8 cellular contexts compared by ENCODE assay signal in the genomic region with DNA sequence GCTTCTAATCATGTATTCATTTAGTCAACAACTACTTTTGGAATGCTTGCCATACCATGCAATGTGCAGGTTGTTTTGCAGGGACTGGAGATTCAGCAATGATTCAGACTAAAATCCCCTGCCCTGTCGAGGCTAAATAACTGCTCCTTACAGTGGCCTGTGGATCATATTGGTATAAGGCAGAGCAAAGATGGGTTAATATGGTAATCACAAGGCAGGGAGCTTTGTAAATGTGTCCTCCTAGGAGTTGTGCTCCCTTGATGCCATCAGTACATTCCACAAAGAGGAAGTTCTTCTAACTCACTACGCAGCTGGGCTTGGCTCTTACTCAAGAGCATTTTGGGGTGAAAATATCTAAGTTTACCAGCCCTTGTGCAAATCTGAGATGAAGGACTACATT. TPM values are rescaled to one million over a fixed set of nuclear protein-coding genes. Genes with fewer than 3 reads are reported as not detected.
DNase-seq lines count a peak whose midpoint lies in the region; ATAC-seq and TF ChIP-seq lines count a peak whose summit lies in the region.

No MANE protein-coding gene starts in this region.

- no peaks in the 10 kb centered on the region for H3K36me3 ChIP-seq in endocrine pancreas (ENCODE audit: control insufficient read depth, insufficient read depth, low read length)

- no peaks in the 10 kb centered on the region for H3K27me3 ChIP-seq in endocrine pancreas (ENCODE audit: control insufficient read depth, insufficient read depth, low read length)

- H3K27ac Mint-ChIP-seq in natural killer cell, result peak overlapping the region; percentile 95 to 98

- intact Hi-C loops in natural killer cell (cut with micrococcal nuclease), result loop anchor here (2.0 kb wide), 2 partner anchors 68 to 114 kb away; a partner anchor contains a TSS

- ATAC-seq in GM21447 (IDR thresholded peaks at IDR 0.05; ENCODE audit: unreplicated experiment), result peak; percentile 17
- peak; percentile 24 to 31 (median 27) for ATAC-seq in natural killer cell

- peak overlapping the region; percentile 95 for H3K4me3 Mint-ChIP-seq in natural killer cell

- peaks cover 0 to 4% of the 10 kb centered on the region in 2 donors for H3K9me3 Mint-ChIP-seq in natural killer cell

- no peak for TF ChIP-seq CTCF in natural killer cell (IDR thresholded peaks at IDR 0.05)

- peaks cover 24% of the 10 kb centered on the region for H3K36me3 Mint-ChIP-seq in natural killer cell

- DNase-seq in CD1c-positive myeloid dendritic cell (ENCODE audit: extremely low spot score), result peak; percentile 70
- peak; percentile 51 for DNase-seq in SIG-M5 (lab: John Stamatoyannopoulos, UW)
- no peak for DNase-seq in natural killer cell
- no peak for DNase-seq in retina
- DNase-seq in stimulated activated CD4-positive, alpha-beta T cell treated with anti-CD3 and anti-CD28 coated beads, Interleukin-4, amount 100 ng/mL, for 24 hours, result no peak
- DNase-seq in NCI-H1694 treated with DMSO at 0.1 percent for 48 hours (lab: John Stamatoyannopoulos, UW), result no peak

- H3K9ac ChIP-seq in endocrine pancreas (ENCODE audit: control insufficient read depth, insufficient read depth, low read length), result peak overlapping the region; percentile 69

- no peaks in the 10 kb centered on the region for H3K27me3 Mint-ChIP-seq in natural killer cell (ENCODE audit: low read depth in 2 of 2)

- peak overlapping the region; percentile 91 for H3K4me3 ChIP-seq in endocrine pancreas (ENCODE audit: control insufficient read depth, insufficient read depth, low read length)

- H3K9me3 ChIP-seq in endocrine pancreas (ENCODE audit: control insufficient read depth, low read length), result no peaks in the 10 kb centered on the region

- H3K4me1 Mint-ChIP-seq in natural killer cell, result peaks cover 48 to 59% of the 10 kb centered on the region in 2 donors

- H3K4me1 ChIP-seq in endocrine pancreas (ENCODE audit: control insufficient read depth, insufficient read depth, low read length), result peaks cover 5% of the 10 kb centered on the region

RNA-seq across cellular contexts. Expression of a gene that starts 0.6 kb away (rescaled TPM):
- total RNA-seq in natural killer cell, result 100 to 1,000 TPM in 1 of 3 donors, 10 to 100 TPM in 2; 21.8 to 103 (median 34.9) TPM

RNA-seq across cellular contexts. Expression of a gene that starts 26.6 kb away (rescaled TPM):
- 10 to 100 TPM; 12.0 to 31.7 (median 12.2) TPM for total RNA-seq in natural killer cell

RNA-seq across cellular contexts. Expression of a gene that starts 49.7 kb away (rescaled TPM):
- 10 to 100 TPM; 41.0 to 43.3 (median 41.1) TPM for total RNA-seq in natural killer cell

Comparison
In these comparisons a context has a peak if more than half of its experiments do, and no peak if none do; other contexts are left out.
1. DNase-seq: peak in CD1c-positive myeloid dendritic cell (single experiment) and SIG-M5 (single experiment); none in natural killer cell (single experiment), retina (single experiment), stimulated activated CD4-positive, alpha-beta T cell treated with anti-CD3 and anti-CD28 coated beads, Interleukin-4, amount 100 ng/mL, for 24 hours (single experiment) and NCI-H1694 treated with DMSO at 0.1 percent for 48 hours (single experiment).